In the genomic region with DNA sequence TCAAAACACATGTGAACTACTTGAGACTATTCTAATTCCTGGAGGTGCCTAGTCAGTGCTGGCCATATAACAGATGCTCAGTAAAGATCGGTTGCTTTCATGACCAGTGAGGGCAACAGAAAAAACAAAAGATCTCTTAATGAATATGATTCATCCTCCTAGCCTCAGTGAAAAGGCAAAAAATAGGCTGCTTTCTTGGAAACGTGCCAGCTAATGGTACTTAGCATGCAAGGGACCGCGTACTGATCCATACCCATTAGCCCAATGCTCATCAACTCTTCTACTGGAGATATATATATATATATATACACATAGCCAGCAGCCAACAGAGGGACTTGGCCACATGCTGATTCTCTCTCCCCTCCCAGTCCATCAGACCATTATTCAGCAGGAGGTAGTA, we compare ENCODE assay signal across 20 cellular contexts.
DNase-seq lines count a peak whose midpoint lies in the region; ATAC-seq, FAIRE-seq and TF ChIP-seq lines count a peak whose summit lies in the region.
"Had no signal": no experiment of that assay in that cellular context is flagged by ENCODE, and none has a peak within 500 bp of the region (broad histone marks: within the 10 kb centered on the region; RNA-seq: fewer than 3 reads in every experiment).

No MANE protein-coding gene starts in this region.

- intact Hi-C loops in IMR-90 (cut with micrococcal nuclease) (no loop called here), pancreas (cut with DNase I) (no loop called here), dorsolateral prefrontal cortex (cut with DNase I) (no loop called here)

- no peak for TF ChIP-seq CTCF in IMR-90 (conservative IDR thresholded peaks at IDR 0.05; ENCODE audit: low read depth, low read length)
- no peak for TF ChIP-seq CTCF in pancreas (IDR thresholded peaks at IDR 0.05)
- TF ChIP-seq CTCF in dorsolateral prefrontal cortex (IDR thresholded peaks at IDR 0.05 in 54 of 56, conservative IDR thresholded peaks at IDR 0.05 in 2 of 56; ENCODE audit: low read depth in 1 of 56, partially characterized antibody in 56 of 56), result no peak

- H3K27me3 ChIP-seq in IMR-90 (ENCODE audit: control insufficient read depth, insufficient read depth, low read length) (no peaks in the 10 kb centered on the region), pancreas (no peaks in the 10 kb centered on the region), dorsolateral prefrontal cortex (no peaks in the 10 kb centered on the region)
- H3K27me3 ChIP-seq: BLaER1 treated with 17β-estradiol and CSF1 and Interleukin-3, amounts not matched to agents 10 nM and 100 nM had no signal

- H3K9me3 ChIP-seq in IMR-90 (ENCODE audit: control insufficient read depth, insufficient read depth, low read length) (no peaks in the 10 kb centered on the region), pancreas (no peaks in the 10 kb centered on the region)
- H3K9me3 ChIP-seq: BLaER1 treated with 17β-estradiol and CSF1 and Interleukin-3, amounts not matched to agents 10 nM and 100 nM had no signal

- H2BK20ac ChIP-seq in IMR-90 (ENCODE audit: low read depth, low read length), result no peak overlapping the region

- H3K36me3 ChIP-seq in IMR-90 (ENCODE audit: control insufficient read depth, insufficient read depth, low read length) (no peaks in the 10 kb centered on the region), pancreas (no peaks in the 10 kb centered on the region)
- H3K36me3 ChIP-seq: BLaER1 treated with 17β-estradiol and CSF1 and Interleukin-3, amounts not matched to agents 10 nM and 100 nM had no signal

- no peak overlapping the region for H3K56ac ChIP-seq in IMR-90 (ENCODE audit: extremely low read depth, insufficient read depth, low read length)

- H4K20me1 ChIP-seq in IMR-90 (ENCODE audit: insufficient read depth, low read length), result no peaks in the 10 kb centered on the region
- H4K20me1 ChIP-seq: BLaER1 treated with 17β-estradiol and CSF1 and Interleukin-3, amounts not matched to agents 10 nM and 100 nM had no signal

- no peak overlapping the region for H3K18ac ChIP-seq in IMR-90 (ENCODE audit: low read depth, low read length)

- no peak overlapping the region for H3K4me2 ChIP-seq in IMR-90 (ENCODE audit: low read depth, low read length)
- H3K4me2 ChIP-seq: BLaER1 treated with 17β-estradiol and CSF1 and Interleukin-3, amounts not matched to agents 10 nM and 100 nM; GM23338 had no signal

- no peak overlapping the region for H4K5ac ChIP-seq in IMR-90 (ENCODE audit: low read depth, low read length)

- H3K4me3 ChIP-seq in IMR-90 (ENCODE audit: insufficient read depth, low read depth, low read length) (no peak overlapping the region), pancreas (no peak overlapping the region), dorsolateral prefrontal cortex (no peak overlapping the region)
- H3K4me3 ChIP-seq: BLaER1 treated with 17β-estradiol and CSF1 and Interleukin-3, amounts not matched to agents 10 nM and 100 nM; GM23338 had no signal

- peak; percentile 18 for DNase-seq in DMS 273 (lab: John Stamatoyannopoulos, UW; ENCODE audit: unreplicated experiment)
- no peak for DNase-seq in DMS 273 treated with DMSO at 0.1 percent for 48 hours (lab: John Stamatoyannopoulos, UW)
- DNase-seq in IMR-90, result peak; percentile 29
- DNase-seq in NCI-H2227 treated with DMSO at 0.1 percent for 48 hours (lab: John Stamatoyannopoulos, UW), result peak; percentile 52
- DNase-seq in hepatic stellate cell (ENCODE audit: low spot score), result peak; percentile 11
- no peak for DNase-seq in pancreas
- no peak for DNase-seq in dorsolateral prefrontal cortex
- DNase-seq in HuH-7.5 (ENCODE audit: low spot score), result no peak
- DNase-seq: KG1, NCI-H1092 treated with DMSO at 0.1 percent for 48 hours, NCI-H2029 treated with DMSO at 0.1 percent for 48 hours, NCI-H446 treated with DMSO at 0.1 percent for 48 hours, T-helper 1 cell had no signal

- H2BK120ac ChIP-seq in IMR-90 (ENCODE audit: low read depth, low read length), result no peak overlapping the region

- TF ChIP-seq POLR2A in IMR-90 (IDR thresholded peaks at IDR 0.05; ENCODE audit: low read depth, low read length), result no peak

- POLR2A ChIA-PET in IMR-90 (lab: Charles Lee; ENCODE audit: unreplicated experiment), result no interaction called here

- H3K4me1 ChIP-seq in IMR-90 (ENCODE audit: control insufficient read depth, insufficient read depth, low read length) (no peaks in the 10 kb centered on the region), pancreas (no peaks in the 10 kb centered on the region)
- H3K4me1 ChIP-seq: BLaER1 treated with 17β-estradiol and CSF1 and Interleukin-3, amounts not matched to agents 10 nM and 100 nM had no signal

- no peak overlapping the region for H2BK5ac ChIP-seq in IMR-90 (ENCODE audit: low read depth, low read length, poor library complexity, severe bottlenecking)

- CTCF ChIA-PET in IMR-90 (lab: Yijun Ruan, JAX), result interaction anchor here (0.6 to 1.0 kb wide), 2 partner anchors 72 to 223 kb away, joined by 3 read pairs; no protein-coding TSS in a partner anchor

- no peak overlapping the region for H4K91ac ChIP-seq in IMR-90 (ENCODE audit: insufficient read depth, low read depth, low read length)

- WGBS in IMR-90 (ENCODE audit: extremely low coverage in 2 of 2, insufficient read length in 1 of 2), 2 experiments, result no CpG with 5 or more reads among the region's 4 CpGs
- WGBS in pancreas, 2 donors, result 59 to 62% methylated on average over 4 of the region's 4 CpGs

- H3K27ac ChIP-seq in IMR-90 (ENCODE audit: insufficient read depth, low read length) (no peak overlapping the region), pancreas (no peak overlapping the region), dorsolateral prefrontal cortex (peak overlapping the region in 11 of 59 donors; percentile 1 to 60 (median 30))
- H3K27ac ChIP-seq: 22Rv1; BLaER1 treated with 17β-estradiol and CSF1 and Interleukin-3, amounts not matched to agents 10 nM and 100 nM had no signal

- no peak overlapping the region for H2AK9ac ChIP-seq in IMR-90 (replicated peaks; ENCODE audit: low read depth, low read length, poor library complexity)

- in situ Hi-C loops in IMR-90 (cut with MboI; ENCODE audit: low sequenced_read_pairs), result no loop called here

- no peak overlapping the region for H4K8ac ChIP-seq in IMR-90 (ENCODE audit: low read depth in 2 of 2, low read length in 2 of 2)

- BruUV-seq in IMR-90 (replicated peaks; lab: Mats Ljungman, UMichigan), result no TSS peak

- FAIRE-seq in pancreas (lab: Jason Lieb, UNC), result no peak
- FAIRE-seq: G401.6, GM12892, GM19239, HTR-8/SVneo had no signal

- H3K23ac ChIP-seq in IMR-90 (ENCODE audit: low read depth, low read length), result no peak overlapping the region

- TF ChIP-seq RAD21 in IMR-90 (IDR thresholded peaks at IDR 0.05; ENCODE audit: low read length), result no peak

- no peak overlapping the region for H2AFZ ChIP-seq in IMR-90 (replicated peaks; ENCODE audit: low read length, poor library complexity)
- H2AFZ ChIP-seq: GM23338 had no signal

- no peaks in the 10 kb centered on the region for H3K9me1 ChIP-seq in IMR-90 (ENCODE audit: insufficient read depth, low read length)

- no peaks in the 10 kb centered on the region for H3K79me1 ChIP-seq in IMR-90 (ENCODE audit: low read depth in 1 of 2, low read length in 2 of 2)

- dilution Hi-C loops in IMR-90 (cut with HindIII; ENCODE audit: low sequenced_read_pairs, unreplicated experiment), result no loop called here

- H2BK15ac ChIP-seq in IMR-90 (ENCODE audit: low read depth, low read length), result no peak overlapping the region

- ATAC-seq in IMR-90 (ENCODE audit: low read depth) (no peak), pancreas (no peak)
- ATAC-seq: GM23338 had no signal

- H3K14ac ChIP-seq in IMR-90 (replicated peaks; ENCODE audit: low read depth, low read length), result no peak overlapping the region

- H2AK5ac ChIP-seq in IMR-90 (ENCODE audit: low read depth, low read length), result no peak overlapping the region

- no peak overlapping the region for H3K9ac ChIP-seq in IMR-90 (ENCODE audit: low read depth, low read length)
- H3K9ac ChIP-seq: BLaER1 treated with 17β-estradiol and CSF1 and Interleukin-3, amounts not matched to agents 10 nM and 100 nM had no signal

- no peak overlapping the region for H3K4ac ChIP-seq in IMR-90 (ENCODE audit: low read depth, low read length)

TF ChIP-seq in IMR-90, 13 proteins besides CTCF, POLR2A, EP300 and RAD21:
- no peak for TF ChIP-seq MXI1 (IDR thresholded peaks at IDR 0.05; ENCODE audit: borderline replicate concordance, low read depth, low read length)
- no peak for TF ChIP-seq RCOR1 (IDR thresholded peaks at IDR 0.05; ENCODE audit: insufficient replicate concordance, low read length)
TF ChIP-seq in IMR-90: peak in this region for 0.

Comparison
In these comparisons a context has a peak if more than half of its experiments do, and no peak if none do; other contexts are left out.
1. DNase-seq: peak in DMS 273 (single experiment), IMR-90 (single experiment), NCI-H2227 treated with DMSO at 0.1 percent for 48 hours (single experiment) and hepatic stellate cell (single experiment); none in DMS 273 treated with DMSO at 0.1 percent for 48 hours (single experiment), pancreas (0 of 6), dorsolateral prefrontal cortex (0 of 10) and HuH-7.5 (single experiment).